In the genomic region with DNA sequence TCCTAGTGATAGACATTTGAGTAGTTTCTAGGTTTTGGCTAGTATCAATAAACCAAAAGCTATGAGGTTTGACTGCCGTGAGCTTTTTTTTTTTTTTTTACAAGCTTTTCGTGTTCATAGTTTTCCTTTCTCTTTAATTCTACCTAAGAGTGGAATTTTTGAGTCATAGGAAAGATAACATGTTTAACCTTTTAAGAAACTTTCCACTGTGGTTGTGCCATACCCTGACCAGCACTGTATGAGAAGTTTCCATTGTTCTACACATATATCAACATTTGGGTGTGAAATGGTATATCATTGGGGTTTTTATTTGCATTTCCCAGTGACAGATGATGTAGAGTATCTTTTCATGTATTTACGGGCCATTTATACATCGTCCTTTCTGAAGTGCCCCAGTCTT, we compare ENCODE assay signal across 1 cellular context.
TF ChIP-seq lines count a peak whose summit lies in the region.

No MANE protein-coding gene starts in this region.

TF ChIP-seq in WTC11, 78 proteins besides CTCF, POLR2A, EP300 and RAD21 (continued from another document):
- TF ChIP-seq, protein P1, sequence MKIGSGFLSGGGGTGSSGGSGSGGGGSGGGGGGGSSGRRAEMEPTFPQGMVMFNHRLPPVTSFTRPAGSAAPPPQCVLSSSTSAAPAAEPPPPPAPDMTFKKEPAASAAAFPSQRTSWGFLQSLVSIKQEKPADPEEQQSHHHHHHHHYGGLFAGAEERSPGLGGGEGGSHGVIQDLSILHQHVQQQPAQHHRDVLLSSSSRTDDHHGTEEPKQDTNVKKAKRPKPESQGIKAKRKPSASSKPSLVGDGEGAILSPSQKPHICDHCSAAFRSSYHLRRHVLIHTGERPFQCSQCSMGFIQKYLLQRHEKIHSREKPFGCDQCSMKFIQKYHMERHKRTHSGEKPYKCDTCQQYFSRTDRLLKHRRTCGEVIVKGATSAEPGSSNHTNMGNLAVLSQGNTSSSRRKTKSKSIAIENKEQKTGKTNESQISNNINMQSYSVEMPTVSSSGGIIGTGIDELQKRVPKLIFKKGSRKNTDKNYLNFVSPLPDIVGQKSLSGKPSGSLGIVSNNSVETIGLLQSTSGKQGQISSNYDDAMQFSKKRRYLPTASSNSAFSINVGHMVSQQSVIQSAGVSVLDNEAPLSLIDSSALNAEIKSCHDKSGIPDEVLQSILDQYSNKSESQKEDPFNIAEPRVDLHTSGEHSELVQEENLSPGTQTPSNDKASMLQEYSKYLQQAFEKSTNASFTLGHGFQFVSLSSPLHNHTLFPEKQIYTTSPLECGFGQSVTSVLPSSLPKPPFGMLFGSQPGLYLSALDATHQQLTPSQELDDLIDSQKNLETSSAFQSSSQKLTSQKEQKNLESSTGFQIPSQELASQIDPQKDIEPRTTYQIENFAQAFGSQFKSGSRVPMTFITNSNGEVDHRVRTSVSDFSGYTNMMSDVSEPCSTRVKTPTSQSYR (CRISPR knock-in tag; IDR thresholded peaks at IDR 0.05): no peak
- TF ChIP-seq CBFB (CRISPR knock-in tag; IDR thresholded peaks at IDR 0.05; ENCODE audit: low read depth) (no peak), FOXP1 (CRISPR knock-in tag; IDR thresholded peaks at IDR 0.05; ENCODE audit: borderline replicate concordance) (no peak), RELA (CRISPR knock-in tag; IDR thresholded peaks at IDR 0.05; ENCODE audit: borderline replicate concordance) (no peak), ZNF219 (CRISPR knock-in tag; IDR thresholded peaks at IDR 0.05; ENCODE audit: borderline replicate concordance) (no peak), NFYB (CRISPR knock-in tag; conservative IDR thresholded peaks at IDR 0.05; ENCODE audit: low read depth) (no peak), GRHL2 (CRISPR knock-in tag; IDR thresholded peaks at IDR 0.05; ENCODE audit: insufficient replicate concordance, severe bottlenecking) (no peak), IRF2 (CRISPR knock-in tag; IDR thresholded peaks at IDR 0.05; ENCODE audit: borderline replicate concordance, low read depth) (no peak), FOXK1 (CRISPR knock-in tag; IDR thresholded peaks at IDR 0.05) (no peak), ZNF121 (CRISPR knock-in tag; IDR thresholded peaks at IDR 0.05) (no peak)
- TF ChIP-seq, protein P2, sequence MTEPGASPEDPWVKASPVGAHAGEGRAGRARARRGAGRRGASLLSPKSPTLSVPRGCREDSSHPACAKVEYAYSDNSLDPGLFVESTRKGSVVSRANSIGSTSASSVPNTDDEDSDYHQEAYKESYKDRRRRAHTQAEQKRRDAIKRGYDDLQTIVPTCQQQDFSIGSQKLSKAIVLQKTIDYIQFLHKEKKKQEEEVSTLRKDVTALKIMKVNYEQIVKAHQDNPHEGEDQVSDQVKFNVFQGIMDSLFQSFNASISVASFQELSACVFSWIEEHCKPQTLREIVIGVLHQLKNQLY (CRISPR knock-in tag; IDR thresholded peaks at IDR 0.05): no peak
- TF ChIP-seq, protein P3, sequence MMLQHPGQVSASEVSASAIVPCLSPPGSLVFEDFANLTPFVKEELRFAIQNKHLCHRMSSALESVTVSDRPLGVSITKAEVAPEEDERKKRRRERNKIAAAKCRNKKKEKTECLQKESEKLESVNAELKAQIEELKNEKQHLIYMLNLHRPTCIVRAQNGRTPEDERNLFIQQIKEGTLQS (CRISPR knock-in tag; conservative IDR thresholded peaks at IDR 0.05): no peak
- TF ChIP-seq, protein P4, sequence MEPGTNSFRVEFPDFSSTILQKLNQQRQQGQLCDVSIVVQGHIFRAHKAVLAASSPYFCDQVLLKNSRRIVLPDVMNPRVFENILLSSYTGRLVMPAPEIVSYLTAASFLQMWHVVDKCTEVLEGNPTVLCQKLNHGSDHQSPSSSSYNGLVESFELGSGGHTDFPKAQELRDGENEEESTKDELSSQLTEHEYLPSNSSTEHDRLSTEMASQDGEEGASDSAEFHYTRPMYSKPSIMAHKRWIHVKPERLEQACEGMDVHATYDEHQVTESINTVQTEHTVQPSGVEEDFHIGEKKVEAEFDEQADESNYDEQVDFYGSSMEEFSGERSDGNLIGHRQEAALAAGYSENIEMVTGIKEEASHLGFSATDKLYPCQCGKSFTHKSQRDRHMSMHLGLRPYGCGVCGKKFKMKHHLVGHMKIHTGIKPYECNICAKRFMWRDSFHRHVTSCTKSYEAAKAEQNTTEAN (CRISPR knock-in tag; IDR thresholded peaks at IDR 0.05): no peak
- TF ChIP-seq, protein P5, sequence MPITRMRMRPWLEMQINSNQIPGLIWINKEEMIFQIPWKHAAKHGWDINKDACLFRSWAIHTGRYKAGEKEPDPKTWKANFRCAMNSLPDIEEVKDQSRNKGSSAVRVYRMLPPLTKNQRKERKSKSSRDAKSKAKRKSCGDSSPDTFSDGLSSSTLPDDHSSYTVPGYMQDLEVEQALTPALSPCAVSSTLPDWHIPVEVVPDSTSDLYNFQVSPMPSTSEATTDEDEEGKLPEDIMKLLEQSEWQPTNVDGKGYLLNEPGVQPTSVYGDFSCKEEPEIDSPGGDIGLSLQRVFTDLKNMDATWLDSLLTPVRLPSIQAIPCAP (CRISPR knock-in tag; IDR thresholded peaks at IDR 0.05): no peak
